Comparison of ENCODE assay signal across 8 cellular contexts in genomic region chr9:128068656-128069221, GRCh38. TPM values are rescaled to one million over a fixed set of nuclear protein-coding genes. Genes with fewer than 3 reads are reported as not detected.
DNase-seq lines count a peak whose midpoint lies in the region; ATAC-seq and TF ChIP-seq lines count a peak whose summit lies in the region.

No MANE protein-coding gene starts in this region.

- H3K4me1 Mint-ChIP-seq in natural killer cell treated with Interleukin-12 subunit alpha and Interleukin-12 subunit beta and Interleukin-15 and Interleukin-18, amount 100 ng/mL, for 72 hours (ENCODE audit: low read depth in 2 of 2) = peaks cover 39 to 46% of the 10 kb centered on the region in 2 donors

- peak overlapping the region; percentile 96 for H3K4me3 Mint-ChIP-seq in natural killer cell treated with Interleukin-12 subunit alpha and Interleukin-12 subunit beta and Interleukin-15 and Interleukin-18, amount 100 ng/mL, for 72 hours

- peak overlapping the region; percentile 72 to 88 for H3K27ac Mint-ChIP-seq in natural killer cell treated with Interleukin-12 subunit alpha and Interleukin-12 subunit beta and Interleukin-15 and Interleukin-18, amount 100 ng/mL, for 72 hours

- peak overlapping the region; percentile 70 for H3K27ac ChIP-seq in cingulate gyrus (ENCODE audit: low read depth, low read length)

- no peaks in the 10 kb centered on the region for H3K27me3 Mint-ChIP-seq in natural killer cell treated with Interleukin-12 subunit alpha and Interleukin-12 subunit beta and Interleukin-15 and Interleukin-18, amount 100 ng/mL, for 72 hours

- in situ Hi-C loops in G401 (cut with HindIII; ENCODE audit: low sequenced_read_pairs) = no loop called here

- no peak for TF ChIP-seq CTCF in NB4 (IDR thresholded peaks at IDR 0.05; ENCODE audit: low read depth, low read length)

- ATAC-seq in natural killer cell treated with Interleukin-12 subunit alpha and Interleukin-12 subunit beta and Interleukin-15 and Interleukin-18, amount 100 ng/mL, for 72 hours = no peak
- ATAC-seq in GM18517 (IDR thresholded peaks at IDR 0.05; ENCODE audit: unreplicated experiment) (no peak), GM18511 (IDR thresholded peaks at IDR 0.05; ENCODE audit: unreplicated experiment) (no peak)

- DNase-seq in G401 (ENCODE audit: low spot score) (peak; percentile 27), NB4 (ENCODE audit: low read depth) (peak; percentile 34), cerebellum (ENCODE audit: low spot score) (no peak), T-helper 9 cell (no peak)
- DNase-seq in natural killer cell treated with Interleukin-12 subunit alpha and Interleukin-12 subunit beta and Interleukin-15 and Interleukin-18, amount 100 ng/mL, for 72 hours (ENCODE audit: low spot score) = no peak

- H3K36me3 Mint-ChIP-seq in natural killer cell treated with Interleukin-12 subunit alpha and Interleukin-12 subunit beta and Interleukin-15 and Interleukin-18, amount 100 ng/mL, for 72 hours = no peaks in the 10 kb centered on the region

- peak overlapping the region; percentile 83 for H3K4me3 ChIP-seq in NB4 (ENCODE audit: low read depth, low read length)

- no peak for TF ChIP-seq POLR2A in NB4 (IDR thresholded peaks at IDR 0.05; ENCODE audit: extremely low read depth, insufficient read length)

- H3K9me3 Mint-ChIP-seq in natural killer cell treated with Interleukin-12 subunit alpha and Interleukin-12 subunit beta and Interleukin-15 and Interleukin-18, amount 100 ng/mL, for 72 hours = no peaks in the 10 kb centered on the region

RNA-seq across cellular contexts. Expression of gene SLC25A25, which starts 0.7 kb away (rescaled TPM):
- total RNA-seq in G401 (2014; rRNA removed; shearing (Covaris generic)) = 25.5 and 29.0 TPM in 2 replicates
- total RNA-seq in natural killer cell treated with Interleukin-12 subunit alpha and Interleukin-12 subunit beta and Interleukin-15 and Interleukin-18, amount 100 ng/mL, for 72 hours = 10 to 100 TPM; 15.0 to 23.2 TPM
- total RNA-seq in cerebellum = 18.7 TPM

RNA-seq across cellular contexts. Expression of gene NAIF1, which starts 1.6 kb away (rescaled TPM):
- 5.4 and 6.6 TPM in 2 replicates for total RNA-seq in G401 (2014; rRNA removed; shearing (Covaris generic))
- total RNA-seq in natural killer cell treated with Interleukin-12 subunit alpha and Interleukin-12 subunit beta and Interleukin-15 and Interleukin-18, amount 100 ng/mL, for 72 hours = 10 to 100 TPM; 15.7 to 16.4 TPM
- 4.3 TPM for total RNA-seq in cerebellum

RNA-seq across cellular contexts. Expression of gene PTGES2, which starts 58.8 kb away (rescaled TPM):
- 85.7 and 122 TPM in 2 replicates for total RNA-seq in G401 (2014; rRNA removed; shearing (Covaris generic))
- total RNA-seq in natural killer cell treated with Interleukin-12 subunit alpha and Interleukin-12 subunit beta and Interleukin-15 and Interleukin-18, amount 100 ng/mL, for 72 hours = 100 to 1,000 TPM in 1 of 2 donors, 10 to 100 TPM in 1; 56.8 to 110 TPM
- 41.5 TPM for total RNA-seq in cerebellum

Comparison
In these comparisons a context has a peak if more than half of its experiments do, and no peak if none do; other contexts are left out.
1. DNase-seq: peak in G401 (single experiment) and NB4 (single experiment); none in natural killer cell treated with Interleukin-12 subunit alpha and Interleukin-12 subunit beta and Interleukin-15 and Interleukin-18, amount 100 ng/mL, for 72 hours (single experiment), cerebellum (single experiment) and T-helper 9 cell (single experiment).